In genomic region chr9:78756813-78757510, GRCh38 we compare ENCODE assay signal across 15 cellular contexts.
DNase-seq lines count a peak whose midpoint lies in the region; ATAC-seq and TF ChIP-seq lines count a peak whose summit lies in the region.
"Had no signal": no experiment of that assay in that cellular context is flagged by ENCODE, and none has a peak within 500 bp of the region (broad histone marks: within the 10 kb centered on the region; RNA-seq: fewer than 3 reads in every experiment).

No MANE protein-coding gene starts in this region.

- H3K4me3 ChIP-seq in tibial artery = no peak overlapping the region
- H3K4me3 ChIP-seq: gastrocnemius medialis, SK-N-MC had no signal

- H3K36me3 ChIP-seq in tibial artery = no peaks in the 10 kb centered on the region
- H3K36me3 ChIP-seq: gastrocnemius medialis had no signal

- H3K27me3 Mint-ChIP-seq in memory B cell (no peaks in the 10 kb centered on the region), glutamatergic neuron (ENCODE audit: unreplicated experiment) (no peaks in the 10 kb centered on the region)

- DNase-seq in memory B cell (ENCODE audit: low spot score in 2 of 2) (no peak), EL (no peak), glutamatergic neuron (no peak), tibial artery (no peak)
- DNase-seq: activated T-cell treated with anti-CD3 and anti-CD28 coated beads, Interleukin-2, amount 50 U/mL, for 1 hour; gastrocnemius medialis; HCEC 1CT; naive thymus-derived CD4-positive, alpha-beta T cell; NCI-H1417; NCI-H524 had no signal

- no peaks in the 10 kb centered on the region for H3K9me3 ChIP-seq in tibial artery
- H3K9me3 ChIP-seq: gastrocnemius medialis had no signal

- ATAC-seq in GM18907 (IDR thresholded peaks at IDR 0.05; ENCODE audit: unreplicated experiment) = peak; percentile 83
- peak; percentile 58 for ATAC-seq in GM21737 (IDR thresholded peaks at IDR 0.05; ENCODE audit: unreplicated experiment)
- peak; percentile 58 for ATAC-seq in HG03175 (IDR thresholded peaks at IDR 0.05; ENCODE audit: unreplicated experiment)
- ATAC-seq in memory B cell (ENCODE audit: low read depth) = peak; percentile 60
- ATAC-seq in esophagus mucosa = no peak
- ATAC-seq: gastrocnemius medialis; naive thymus-derived CD4-positive, alpha-beta T cell had no signal

- H3K4me3 Mint-ChIP-seq in memory B cell = peak overlapping the region; percentile 41
- H3K4me3 Mint-ChIP-seq in glutamatergic neuron (ENCODE audit: unreplicated experiment) = no peak overlapping the region
- H3K4me3 Mint-ChIP-seq: naive thymus-derived CD4-positive, alpha-beta T cell had no signal

- H3K36me3 Mint-ChIP-seq in memory B cell = no peaks in the 10 kb centered on the region
- H3K36me3 Mint-ChIP-seq in glutamatergic neuron (ENCODE audit: unreplicated experiment) = no peaks in the 10 kb centered on the region
- H3K36me3 Mint-ChIP-seq: naive thymus-derived CD4-positive, alpha-beta T cell had no signal

- intact Hi-C loops in tibial artery (cut with DNase I; ENCODE audit: low total_unique reads) = no loop called here

- no peaks in the 10 kb centered on the region for H3K4me1 ChIP-seq in tibial artery
- H3K4me1 ChIP-seq: gastrocnemius medialis had no signal

- H3K4me1 Mint-ChIP-seq in memory B cell (peaks cover 5% of the 10 kb centered on the region), glutamatergic neuron (ENCODE audit: low read depth, unreplicated experiment) (no peaks in the 10 kb centered on the region)
- H3K4me1 Mint-ChIP-seq: naive thymus-derived CD4-positive, alpha-beta T cell had no signal

- H3K9me3 Mint-ChIP-seq in memory B cell (peaks cover under 1% of the 10 kb centered on the region), glutamatergic neuron (ENCODE audit: unreplicated experiment) (no peaks in the 10 kb centered on the region)

- no peak overlapping the region for H3K27ac ChIP-seq in tibial artery
- H3K27ac ChIP-seq: gastrocnemius medialis, SK-N-MC had no signal

- no peaks in the 10 kb centered on the region for H3K27me3 ChIP-seq in tibial artery
- H3K27me3 ChIP-seq: gastrocnemius medialis had no signal

- H3K27ac Mint-ChIP-seq in memory B cell = peak overlapping the region; percentile 31
- no peak overlapping the region for H3K27ac Mint-ChIP-seq in glutamatergic neuron (ENCODE audit: unreplicated experiment)
- H3K27ac Mint-ChIP-seq: naive thymus-derived CD4-positive, alpha-beta T cell had no signal

- TF ChIP-seq CTCF in glutamatergic neuron (IDR thresholded peaks at IDR 0.05; ENCODE audit: partially characterized antibody, unreplicated experiment) = no peak
- no peak for TF ChIP-seq CTCF in tibial artery (IDR thresholded peaks at IDR 0.05)
